ENCODE assay signal across 19 cellular contexts in genomic region chr12:38875571-38876228, GRCh38. TPM values are rescaled to one million over a fixed set of nuclear protein-coding genes. Genes with fewer than 3 reads are reported as not detected.
DNase-seq lines count a peak whose midpoint lies in the region; ATAC-seq and TF ChIP-seq lines count a peak whose summit lies in the region.
"Had no signal": no experiment of that assay in that cellular context is flagged by ENCODE, and none has a peak within 500 bp of the region (broad histone marks: within the 10 kb centered on the region; RNA-seq: fewer than 3 reads in every experiment).

No MANE protein-coding gene starts in this region.

- no peak for TF ChIP-seq POLR2A in uterus (IDR thresholded peaks at IDR 0.05)

- in situ Hi-C loops in Caki2 (cut with HindIII; ENCODE audit: low pct_unique_long_range_greater_than_20kb, low sequenced_read_pairs), result no loop called here

- no peak overlapping the region for H3K4me3 ChIP-seq in uterus
- H3K4me3 ChIP-seq: GM12878, PC-9, SJSA1 had no signal

- no peak for TF ChIP-seq CTCF in uterus (IDR thresholded peaks at IDR 0.05)

- H3K27ac ChIP-seq in uterus, result no peak overlapping the region
- H3K27ac ChIP-seq: HL-60, PC-9, SJSA1 had no signal

- intact Hi-C loops in uterus (cut with DNase I; ENCODE audit: low total_unique reads), result no loop called here

- DNase-seq in Caki2 (ENCODE audit: low read depth) (peak; percentile 46), NCI-H82 treated with DMSO at 0.1 percent for 48 hours (lab: John Stamatoyannopoulos, UW; ENCODE audit: unreplicated experiment) (peak; percentile 85), dermis microvascular lymphatic vessel endothelial cell (ENCODE audit: low read depth in 2 of 2) (peak; percentile 10 to 79), lung microvascular endothelial cell (ENCODE audit: low read depth in 2 of 2) (peak; percentile 35 to 76), uterus (no peak), NCI-H2029 (lab: John Stamatoyannopoulos, UW) (no peak)
- DNase-seq in activated naive CD4-positive, alpha-beta T cell treated with anti-CD3 and anti-CD28 coated beads, Interleukin-2, amount 50 U/mL, for 16 hours, result no peak
- DNase-seq: Calu3; CD4-positive, CD25-positive, alpha-beta regulatory T cell; DND-41; GDM1; NCI-H1417 treated with DMSO at 0.1 percent for 48 hours; NCI-H2081; NCI-H748 treated with DMSO at 0.1 percent for 48 hours; PC-9 had no signal

- no peaks in the 10 kb centered on the region for H3K27me3 ChIP-seq in uterus
- H3K27me3 ChIP-seq: SJSA1 had no signal

- ATAC-seq in GM21786 (IDR thresholded peaks at IDR 0.05; ENCODE audit: unreplicated experiment), result no peak
- ATAC-seq: GM12878 had no signal

- H3K9me3 ChIP-seq in uterus, result no peaks in the 10 kb centered on the region
- H3K9me3 ChIP-seq: SJSA1 had no signal

- no peaks in the 10 kb centered on the region for H3K36me3 ChIP-seq in uterus
- H3K36me3 ChIP-seq: SJSA1 had no signal

- H3K4me1 ChIP-seq in uterus, result peaks cover 0 to 3% of the 10 kb centered on the region in 2 donors
- H3K4me1 ChIP-seq: SJSA1 had no signal

RNA-seq across cellular contexts. Expression of gene CPNE8, which starts 29.7 kb away (rescaled TPM):
- 17.1 and 20.4 TPM in 2 replicates for total RNA-seq in Caki2 (2014; rRNA removed; shearing (Covaris generic); ENCODE audit: low replicate concordance)
- 11.0 and 13.9 TPM in 2 replicates for total RNA-seq in dermis microvascular lymphatic vessel endothelial cell
- total RNA-seq in lung microvascular endothelial cell, result 8.7 and 14.3 TPM in 2 replicates
- total RNA-seq in uterus, result 10 to 100 TPM; 11.1 to 35.2 (median 16.7) TPM
- total RNA-seq: SJSA1 had no signal

Comparison
In these comparisons a context has a peak if more than half of its experiments do, and no peak if none do; other contexts are left out.
1. DNase-seq: peak in Caki2 (single experiment), NCI-H82 treated with DMSO at 0.1 percent for 48 hours (single experiment), dermis microvascular lymphatic vessel endothelial cell (2 of 2) and lung microvascular endothelial cell (2 of 2); none in uterus (0 of 2), NCI-H2029 (single experiment) and activated naive CD4-positive, alpha-beta T cell treated with anti-CD3 and anti-CD28 coated beads, Interleukin-2, amount 50 U/mL, for 16 hours (single experiment).